Comparison of ENCODE assay signal across 23 cellular contexts in the genomic region with DNA sequence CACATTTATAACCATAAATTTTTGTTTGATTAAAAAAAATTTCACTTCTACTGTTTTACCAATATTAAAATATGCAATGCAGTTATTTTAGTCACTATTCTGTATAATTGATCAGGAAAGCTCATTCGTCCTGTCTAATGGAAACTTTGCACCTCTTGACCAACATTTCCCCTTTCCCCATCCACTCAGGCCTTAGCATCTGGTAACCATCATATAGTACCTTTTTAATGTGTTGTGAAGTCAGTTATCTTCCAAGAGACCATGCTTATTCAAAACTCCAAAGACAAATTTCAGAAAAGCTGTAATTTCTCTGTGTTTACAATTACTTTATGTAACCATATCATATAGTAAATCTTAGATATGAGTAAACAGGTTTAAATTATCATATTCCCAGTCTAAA.
"Had no signal": no experiment of that assay in that cellular context is flagged by ENCODE, and none has a peak within 500 bp of the region (broad histone marks: within the 10 kb centered on the region; RNA-seq: fewer than 3 reads in every experiment).

No MANE protein-coding gene starts in this region.

- ATAC-seq: stimulated activated effector memory CD8-positive, alpha-beta T cell treated with anti-CD3 and anti-CD28 coated beads, Interleukin-12 subunit alpha, Interleukin-12 subunit beta, amount 100 ng/mL, for 72 hours; stimulated activated memory B cell treated with anti-CD40 and anti-IgM and Interleukin-4, amounts not matched to agents 10 μg/mL and 1 μg/mL and 100 μg/mL, for 72 hours; stimulated activated naive B cell treated with anti-CD40 and anti-IgM and Interleukin-4, amounts not matched to agents 10 μg/mL and 1 μg/mL and 100 μg/mL, for 72 hours; stimulated activated naive CD8-positive, alpha-beta T cell treated with anti-CD3 and anti-CD28 coated beads, Interleukin-15, amount 100 ng/mL, for 72 hours; stimulated activated naive CD8-positive, alpha-beta T cell treated with anti-CD3 and anti-CD28 coated beads, Interleukin-15, Interleukin-2, amounts not matched to agents 100 U/mL and 50 U/mL, for 24 hours; upper lobe of right lung had no signal

- FAIRE-seq: urothelium cell line had no signal

- DNase-seq: stimulated activated CD4-positive, alpha-beta T cell treated with anti-CD3 and anti-CD28 coated beads, Interleukin-2, amount 100 ng/mL, for 48 hours; stimulated activated CD4-positive, alpha-beta T cell treated with anti-CD3 and anti-CD28 coated beads, Interleukin-4, amount 100 ng/mL, for 1 hour; stimulated activated CD4-positive, alpha-beta T cell treated with anti-CD3 and anti-CD28 coated beads, Interleukin-4, amount 100 ng/mL, for 24 hours; stimulated activated CD4-positive, alpha-beta T cell treated with anti-CD3 and anti-CD28 coated beads, Interleukin-4, amount 100 ng/mL, for 4 hours; stimulated activated CD8-positive, alpha-beta memory T cell treated with anti-CD3 and anti-CD28 coated beads, Interleukin-4, amount 100 ng/mL, for 48 hours; stimulated activated naive B cell treated with anti-CD40 and anti-IgM and Interleukin-4, amounts not matched to agents 10 μg/mL and 1 μg/mL and 100 μg/mL, for 72 hours; stimulated activated naive CD4-positive, alpha-beta T cell; stimulated activated naive CD4-positive, alpha-beta T cell treated with Interleukin-2 at 50 U/mL for 16 hours; stimulated activated naive CD8-positive, alpha-beta T cell treated with anti-CD3 and anti-CD28 coated beads, Interleukin-15, amount 100 ng/mL, for 72 hours; stimulated activated naive CD8-positive, alpha-beta T cell treated with anti-CD3 and anti-CD28 coated beads, Interleukin-15, Interleukin-2, amounts not matched to agents 100 U/mL and 50 U/mL, for 24 hours; stomach; substantia nigra; testis; thyroid gland; tibial artery; transverse colon; trophoblast cell; upper lobe of left lung; upper lobe of right lung; uterus had no signal
